In the genomic region with DNA sequence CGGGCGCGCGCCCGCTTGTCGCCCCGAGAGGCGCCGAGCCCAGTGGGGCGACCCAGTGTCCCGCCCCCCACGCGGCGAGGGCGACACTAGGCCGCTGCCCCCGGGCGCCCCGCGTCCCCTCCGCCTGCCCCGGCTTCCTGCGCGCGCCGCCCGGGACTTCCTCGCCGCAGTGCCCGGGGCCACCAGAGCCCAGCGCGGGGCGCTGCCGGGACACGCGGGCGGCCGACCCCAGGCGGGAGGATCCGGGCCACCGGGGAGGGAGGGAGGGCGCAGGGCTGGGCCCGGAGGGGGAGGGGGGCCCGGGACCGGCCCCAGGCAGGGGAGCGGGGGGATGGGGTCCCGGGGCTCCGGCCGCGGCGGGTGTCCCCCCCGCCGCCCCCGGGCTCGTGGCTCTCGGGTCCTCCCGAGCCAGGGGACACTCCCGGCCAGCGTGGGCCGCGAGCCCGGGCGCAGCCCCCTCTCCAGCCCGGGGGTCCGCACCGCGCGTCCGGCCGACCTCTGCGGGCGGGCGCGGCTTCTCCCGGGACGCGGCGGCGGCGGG, we compare ENCODE assay signal across 8 cellular contexts. TPM values are rescaled to one million over a fixed set of nuclear protein-coding genes. Genes with fewer than 3 reads are reported as not detected.
DNase-seq lines count a peak whose midpoint lies in the region; ATAC-seq and TF ChIP-seq lines count a peak whose summit lies in the region.

No MANE protein-coding gene starts in this region.

- H3K4me1 ChIP-seq in body of pancreas = peaks cover 56% of the 10 kb centered on the region

- H3K27ac Mint-ChIP-seq in T-helper 17 cell = no peak overlapping the region

- TF ChIP-seq POLR2A in body of pancreas (IDR thresholded peaks at IDR 0.05) = no peak

- intact Hi-C loops in body of pancreas (cut with DNase I) = no loop called here

- H3K9me3 ChIP-seq in T-helper 17 cell (ENCODE audit: control insufficient read depth, low read length, poor library complexity, severe bottlenecking) (no peaks in the 10 kb centered on the region), body of pancreas (no peaks in the 10 kb centered on the region)

- DNase-seq in NCI-H2227 (lab: John Stamatoyannopoulos, UW; ENCODE audit: unreplicated experiment) = peak; percentile 71
- no peak for DNase-seq in NCI-H2227 treated with DMSO at 0.1 percent for 48 hours (lab: John Stamatoyannopoulos, UW)
- DNase-seq in T-helper 17 cell = peak; percentile 60 to 65 (median 60)
- DNase-seq in body of pancreas = peak; percentile 74 to 82 (median 79)
- peak; percentile 36 for DNase-seq in stimulated activated CD8-positive, alpha-beta memory T cell treated with anti-CD3 and anti-CD28 coated beads, Interleukin-12 subunit alpha, Interleukin-12 subunit beta, amount 100 ng/mL, for 1 hour (ENCODE audit: low read depth)
- DNase-seq in iPS-NIHi7 (ENCODE audit: extremely low spot score) = no peak

- H3K27me3 Mint-ChIP-seq in T-helper 17 cell = no peaks in the 10 kb centered on the region

- no peak overlapping the region for H3K4me3 ChIP-seq in body of pancreas

- no peaks in the 10 kb centered on the region for H3K27me3 ChIP-seq in body of pancreas
- no peaks in the 10 kb centered on the region for H3K27me3 ChIP-seq in layer of hippocampus (ENCODE audit: control insufficient read depth, insufficient read depth, low read length)

- no peaks in the 10 kb centered on the region for H3K36me3 Mint-ChIP-seq in T-helper 17 cell (ENCODE audit: low read depth)

- H3K27ac ChIP-seq in body of pancreas (peak overlapping the region; percentile 97), layer of hippocampus (ENCODE audit: low read depth, low read length) (peak overlapping the region; percentile 62)

- TF ChIP-seq CTCF in body of pancreas (IDR thresholded peaks at IDR 0.05) = peak in 5 of 7 experiments; percentile 24 to 74 (median 68)

- ATAC-seq in HG03175 (IDR thresholded peaks at IDR 0.05; ENCODE audit: unreplicated experiment) = peak; percentile 56
- ATAC-seq in T-helper 17 cell = peak; percentile 79
- ATAC-seq in body of pancreas = peak; percentile 67

- H3K36me3 ChIP-seq in body of pancreas (replicated peaks in 1 of 2; ENCODE audit: insufficient read depth in 1 of 2, low read depth in 2 of 2) = no peaks in the 10 kb centered on the region

- H3K4me3 Mint-ChIP-seq in T-helper 17 cell = peak overlapping the region; percentile 25

- 0% methylated on average over 40 of the region's 80 CpGs; no CpG with 5 or more reads in 1 of the 2 donors for WGBS in body of pancreas, 2 donors

- peaks cover 11% of the 10 kb centered on the region for H3K4me1 Mint-ChIP-seq in T-helper 17 cell

RNA-seq across cellular contexts. Expression of a gene that starts 0.4 kb away (rescaled TPM):
- 10 to 100 TPM; 15.7 to 16.7 TPM for total RNA-seq in T-helper 17 cell
- total RNA-seq in body of pancreas = 10 to 100 TPM; 31.9 to 46.5 TPM

Comparison
In these comparisons a context has a peak if more than half of its experiments do, and no peak if none do; other contexts are left out.
1. DNase-seq: peak in NCI-H2227 (single experiment), T-helper 17 cell (3 of 3), body of pancreas (4 of 4) and stimulated activated CD8-positive, alpha-beta memory T cell treated with anti-CD3 and anti-CD28 coated beads, Interleukin-12 subunit alpha, Interleukin-12 subunit beta, amount 100 ng/mL, for 1 hour (single experiment); none in NCI-H2227 treated with DMSO at 0.1 percent for 48 hours (single experiment) and iPS-NIHi7 (single experiment).
2. Peak in every context shown above with its lines, with median percentiles within 50 percentile points of each other: ATAC-seq.